In genomic region chr18:54261894-54262293, GRCh38 we compare ENCODE assay signal across 9 cellular contexts.
DNase-seq lines count a peak whose midpoint lies in the region; ATAC-seq, FAIRE-seq and TF ChIP-seq lines count a peak whose summit lies in the region.
"Had no signal": no experiment of that assay in that cellular context is flagged by ENCODE, and none has a peak within 500 bp of the region (broad histone marks: within the 10 kb centered on the region; RNA-seq: fewer than 3 reads in every experiment).

No MANE protein-coding gene starts in this region.

- DNase-seq in D721Med (ENCODE audit: insufficient read length, low spot score) (no peak), kidney tubule cell (ENCODE audit: low spot score) (no peak), GF-D8 (lab: John Stamatoyannopoulos, UW) (no peak), DMS153 (lab: John Stamatoyannopoulos, UW) (no peak), ACHN (no peak)
- peak; percentile 59 for DNase-seq in activated naive CD8-positive, alpha-beta T cell treated with anti-CD3 and anti-CD28 coated beads, Interleukin-2, amount 50 U/mL, for 24 hours

- peak overlapping the region; percentile 91 for H3K27ac Mint-ChIP-seq in activated naive CD8-positive, alpha-beta T cell treated with anti-CD3 and anti-CD28 coated beads, Interleukin-2, amount 50 U/mL, for 24 hours

- no peaks in the 10 kb centered on the region for H3K9me3 Mint-ChIP-seq in activated naive CD8-positive, alpha-beta T cell treated with anti-CD3 and anti-CD28 coated beads, Interleukin-2, amount 50 U/mL, for 24 hours

- ATAC-seq in GM19468 (IDR thresholded peaks at IDR 0.05; ENCODE audit: extremely low read depth, unreplicated experiment), result peak; percentile 62
- peak; percentile 77 for ATAC-seq in HG03469 (IDR thresholded peaks at IDR 0.05; ENCODE audit: unreplicated experiment)
- peak; percentile 71 for ATAC-seq in activated naive CD8-positive, alpha-beta T cell treated with anti-CD3 and anti-CD28 coated beads, Interleukin-2, amount 50 U/mL, for 24 hours

- H3K36me3 Mint-ChIP-seq in activated naive CD8-positive, alpha-beta T cell treated with anti-CD3 and anti-CD28 coated beads, Interleukin-2, amount 50 U/mL, for 24 hours (ENCODE audit: low read depth), result no peaks in the 10 kb centered on the region

- peak; percentile 92 for FAIRE-seq in D721Med (lab: Jason Lieb, UNC)
- FAIRE-seq: G401.6 had no signal

- no peak overlapping the region for H3K4me3 Mint-ChIP-seq in activated naive CD8-positive, alpha-beta T cell treated with anti-CD3 and anti-CD28 coated beads, Interleukin-2, amount 50 U/mL, for 24 hours

- no peak for TF ChIP-seq CTCF in D721Med (IDR thresholded peaks at IDR 0.05; ENCODE audit: insufficient read depth, missing control alignments)

- peaks cover 61% of the 10 kb centered on the region for H3K4me1 Mint-ChIP-seq in activated naive CD8-positive, alpha-beta T cell treated with anti-CD3 and anti-CD28 coated beads, Interleukin-2, amount 50 U/mL, for 24 hours

- in situ Hi-C loops in ACHN (cut with HindIII; ENCODE audit: low pct_ligation_motif_present, low pct_unique_long_range_greater_than_20kb, low sequenced_read_pairs), result no loop called here

- no peaks in the 10 kb centered on the region for H3K27me3 Mint-ChIP-seq in activated naive CD8-positive, alpha-beta T cell treated with anti-CD3 and anti-CD28 coated beads, Interleukin-2, amount 50 U/mL, for 24 hours
